In genomic region chr11:75513250-75513649, GRCh38 we compare ENCODE assay signal across 19 cellular contexts. TPM values are rescaled to one million over a fixed set of nuclear protein-coding genes. Genes with fewer than 3 reads are reported as not detected.
DNase-seq lines count a peak whose midpoint lies in the region; ATAC-seq and TF ChIP-seq lines count a peak whose summit lies in the region.
"Had no signal": no experiment of that assay in that cellular context is flagged by ENCODE, and none has a peak within 500 bp of the region (broad histone marks: within the 10 kb centered on the region; RNA-seq: fewer than 3 reads in every experiment).

No MANE protein-coding gene starts in this region.

- H3K27me3 ChIP-seq in osteoblast (ENCODE audit: insufficient read depth, low read length) (no peaks in the 10 kb centered on the region), Caco-2 (replicated peaks; ENCODE audit: control insufficient read depth, insufficient read depth, low read length) (no peaks in the 10 kb centered on the region)
- H3K27me3 ChIP-seq: BE2C, thyroid gland had no signal

- POLR2A ChIA-PET in Caco-2 (lab: Charles Lee), result no interaction called here

- H3K79me2 ChIP-seq in osteoblast (ENCODE audit: insufficient read depth, low read length), result no peaks in the 10 kb centered on the region

- no peak overlapping the region for H2AFZ ChIP-seq in osteoblast (ENCODE audit: low read length)

- H3K4me1 Mint-ChIP-seq in activated T-helper 17 cell treated with anti-CD3 and anti-CD28 coated beads, Interleukin-2, amount 50 U/mL, for 72 hours, result peaks cover 22% of the 10 kb centered on the region
- H3K4me1 Mint-ChIP-seq in Caco-2 (ENCODE audit: low read depth, unreplicated experiment) (peaks cover 20% of the 10 kb centered on the region), T-helper 17 cell (peaks cover 44% of the 10 kb centered on the region)

- no TSS peak for BruUV-seq in Caco-2 (replicated peaks; lab: Mats Ljungman, UMichigan)

- no peak for TF ChIP-seq CTCF in osteoblast (IDR thresholded peaks at IDR 0.05; ENCODE audit: extremely low read depth, low read depth, low read length)
- no peak for TF ChIP-seq CTCF in Caco-2 (IDR thresholded peaks at IDR 0.05; ENCODE audit: insufficient read depth in 1 of 2, low read depth in 1 of 2, low read length in 1 of 2, severe bottlenecking in 1 of 2, unreplicated experiment in 1 of 2)

- peaks cover 7% of the 10 kb centered on the region for H3K4me1 ChIP-seq in osteoblast (ENCODE audit: insufficient read depth, low read length)
- H3K4me1 ChIP-seq in Caco-2, result peaks cover 20% of the 10 kb centered on the region
- H3K4me1 ChIP-seq: thyroid gland had no signal

- H3K27ac ChIP-seq in osteoblast (ENCODE audit: low read depth, low read length), result no peak overlapping the region
- H3K27ac ChIP-seq: thyroid gland had no signal

- intact Hi-C loops in Caco-2 (cut with micrococcal nuclease; ENCODE audit: unreplicated experiment), result no loop called here

- H3K27me3 Mint-ChIP-seq in activated T-helper 17 cell treated with anti-CD3 and anti-CD28 coated beads, Interleukin-2, amount 50 U/mL, for 72 hours, result no peaks in the 10 kb centered on the region
- H3K27me3 Mint-ChIP-seq in Caco-2 (ENCODE audit: insufficient read depth, unreplicated experiment) (no peaks in the 10 kb centered on the region), T-helper 17 cell (no peaks in the 10 kb centered on the region)
- H3K27me3 Mint-ChIP-seq: activated naive CD4-positive, alpha-beta T cell treated with anti-CD3 and anti-CD28 coated beads, Interleukin-2, amount 50 U/mL, for 24 hours had no signal

- H3K9me3 ChIP-seq in osteoblast (ENCODE audit: low read depth, low read length) (no peaks in the 10 kb centered on the region), Caco-2 (no peaks in the 10 kb centered on the region), T-helper 17 cell (ENCODE audit: control insufficient read depth, low read length, poor library complexity, severe bottlenecking) (no peaks in the 10 kb centered on the region)
- H3K9me3 ChIP-seq: BE2C, thyroid gland had no signal

- no peak overlapping the region for H3K27ac Mint-ChIP-seq in activated T-helper 17 cell treated with anti-CD3 and anti-CD28 coated beads, Interleukin-2, amount 50 U/mL, for 72 hours
- H3K27ac Mint-ChIP-seq in Caco-2 (ENCODE audit: unreplicated experiment) (no peak overlapping the region), T-helper 17 cell (no peak overlapping the region)
- H3K27ac Mint-ChIP-seq: activated naive CD4-positive, alpha-beta T cell treated with anti-CD3 and anti-CD28 coated beads, Interleukin-2, amount 50 U/mL, for 24 hours had no signal

- no peak overlapping the region for H3K4me2 ChIP-seq in osteoblast (ENCODE audit: insufficient read depth, low read length)

- H3K36me3 ChIP-seq in osteoblast (ENCODE audit: insufficient read depth, low read length), result no peaks in the 10 kb centered on the region
- no peaks in the 10 kb centered on the region for H3K36me3 ChIP-seq in Caco-2 (ENCODE audit: control insufficient read depth, insufficient read depth, low read length)
- H3K36me3 ChIP-seq: BE2C, thyroid gland had no signal

- no peaks in the 10 kb centered on the region for H3K9me3 Mint-ChIP-seq in activated T-helper 17 cell treated with anti-CD3 and anti-CD28 coated beads, Interleukin-2, amount 50 U/mL, for 72 hours
- no peaks in the 10 kb centered on the region for H3K9me3 Mint-ChIP-seq in Caco-2 (ENCODE audit: unreplicated experiment)
- H3K9me3 Mint-ChIP-seq: activated naive CD4-positive, alpha-beta T cell treated with anti-CD3 and anti-CD28 coated beads, Interleukin-2, amount 50 U/mL, for 24 hours had no signal

- H3K4me3 ChIP-seq in osteoblast (ENCODE audit: insufficient read depth, low read length) (no peak overlapping the region), Caco-2 (ENCODE audit: low read depth, low read length) (no peak overlapping the region)
- H3K4me3 ChIP-seq: thyroid gland had no signal

- CTCF ChIA-PET in Caco-2 (lab: Charles Lee), result no interaction called here

- H3K36me3 Mint-ChIP-seq in activated T-helper 17 cell treated with anti-CD3 and anti-CD28 coated beads, Interleukin-2, amount 50 U/mL, for 72 hours (ENCODE audit: low read depth), result no peaks in the 10 kb centered on the region
- H3K36me3 Mint-ChIP-seq in Caco-2 (ENCODE audit: insufficient read depth, unreplicated experiment), result no peaks in the 10 kb centered on the region
- peaks cover 2% of the 10 kb centered on the region for H3K36me3 Mint-ChIP-seq in T-helper 17 cell (ENCODE audit: low read depth)
- H3K36me3 Mint-ChIP-seq: activated naive CD4-positive, alpha-beta T cell treated with anti-CD3 and anti-CD28 coated beads, Interleukin-2, amount 50 U/mL, for 24 hours had no signal

- no peak overlapping the region for H3K4me3 Mint-ChIP-seq in activated T-helper 17 cell treated with anti-CD3 and anti-CD28 coated beads, Interleukin-2, amount 50 U/mL, for 72 hours
- H3K4me3 Mint-ChIP-seq in Caco-2 (ENCODE audit: unreplicated experiment) (no peak overlapping the region), T-helper 17 cell (no peak overlapping the region)
- H3K4me3 Mint-ChIP-seq: activated naive CD4-positive, alpha-beta T cell treated with anti-CD3 and anti-CD28 coated beads, Interleukin-2, amount 50 U/mL, for 24 hours had no signal

- peak; percentile 69 for DNase-seq in EH (ENCODE audit: low read depth)
- DNase-seq in NAMALWA (ENCODE audit: low spot score), result peak; percentile 48
- DNase-seq in dermis microvascular lymphatic vessel endothelial cell (ENCODE audit: low read depth in 2 of 2), result peak; percentile 15 to 69
- DNase-seq in osteoblast (ENCODE audit: insufficient read length, low spot score, missing footprints), result peak; percentile 98
- no peak for DNase-seq in Caco-2
- no peak for DNase-seq in T-helper 17 cell
- DNase-seq in SK-N-DZ (ENCODE audit: low spot score), result no peak
- DNase-seq: activated CD4-positive, alpha-beta T cell treated with anti-CD3 and anti-CD28 coated beads, Interleukin-2, amount 50 U/mL, for 1 hour; activated T-cell treated with anti-CD3 and anti-CD28 coated beads for 4 hours; BE2C; caudate nucleus; DMS153; effector CD8-positive, alpha-beta T cell; hypothalamus; KG1; NCI-H1105; thyroid gland had no signal

- ATAC-seq in activated T-helper 17 cell treated with anti-CD3 and anti-CD28 coated beads, Interleukin-2, amount 50 U/mL, for 72 hours (replicated peaks), result no peak
- ATAC-seq in T-helper 17 cell, result no peak

- H4K20me1 ChIP-seq in osteoblast (ENCODE audit: insufficient read depth, low read length), result peaks cover 18% of the 10 kb centered on the region

RNA-seq across cellular contexts. Expression of gene GDPD5, which starts 12.5 kb away (rescaled TPM):
- 9.8 and 21.0 TPM in 2 replicates for total RNA-seq in dermis microvascular lymphatic vessel endothelial cell
- 13.4 and 14.1 TPM in 2 replicates for total RNA-seq in osteoblast
- total RNA-seq in activated T-helper 17 cell treated with anti-CD3 and anti-CD28 coated beads, Interleukin-2, amount 50 U/mL, for 72 hours, result 10 to 100 TPM; 26.8 to 54.2 TPM
- total RNA-seq in Caco-2 (2022), result 25.7 and 28.6 TPM in 2 replicates
- total RNA-seq in T-helper 17 cell, result 100 to 1,000 TPM in 1 of 2 donors, 10 to 100 TPM in 1; 77.3 to 108 TPM
- polyA plus RNA-seq in SK-N-DZ (2014; cell fraction: cytosol; rRNA removed), result 1.9 and 2.7 TPM in 2 replicates
- polyA plus RNA-seq in SK-N-DZ (2014; cell fraction: nucleus; rRNA removed), result 3.8 and 4.1 TPM in 2 replicates

RNA-seq across cellular contexts. Expression of gene SERPINH1, which starts 48.8 kb away (rescaled TPM):
- 328 and 388 TPM in 2 replicates for total RNA-seq in dermis microvascular lymphatic vessel endothelial cell
- 1,145 and 1,318 TPM in 2 replicates for total RNA-seq in osteoblast
- 10 to 100 TPM in 1 of 2 donors, 1 to 10 TPM in 1; 8.8 to 10.2 TPM for total RNA-seq in activated T-helper 17 cell treated with anti-CD3 and anti-CD28 coated beads, Interleukin-2, amount 50 U/mL, for 72 hours
- total RNA-seq in Caco-2 (2022), result 481 and 528 TPM in 2 replicates
- 1 to 10 TPM; 3.5 to 3.6 TPM for total RNA-seq in T-helper 17 cell
- polyA plus RNA-seq in SK-N-DZ (2014; cell fraction: cytosol; rRNA removed), result 72.3 and 87.9 TPM in 2 replicates
- polyA plus RNA-seq in SK-N-DZ (2014; cell fraction: nucleus; rRNA removed), result 29.8 and 41.3 TPM in 2 replicates

Comparison
In these comparisons a context has a peak if more than half of its experiments do, and no peak if none do; other contexts are left out.
1. DNase-seq: peak in EH (single experiment), NAMALWA (single experiment), dermis microvascular lymphatic vessel endothelial cell (2 of 2) and osteoblast (single experiment); none in Caco-2 (0 of 2), T-helper 17 cell (0 of 3) and SK-N-DZ (single experiment).
2. RNA of gene SERPINH1, which starts 48.8 kb away (total RNA-seq): 1,145 to 1,318 TPM in osteoblast, 481 to 528 TPM in Caco-2 and 328 to 388 TPM in dermis microvascular lymphatic vessel endothelial cell; 8.8 to 10.2 TPM in activated T-helper 17 cell treated with anti-CD3 and anti-CD28 coated beads, Interleukin-2, amount 50 U/mL, for 72 hours and 3.5 to 3.6 TPM in T-helper 17 cell; every median in the first group is over 10 times any median in the second.